12 cellular contexts compared by ENCODE assay signal in genomic region chr6:22149081-22149480, GRCh38.
A peak's percentile ranks its signal among the peaks of the same experiment; 100 is the strongest.
DNase-seq lines count a peak whose midpoint lies in the region; ATAC-seq and TF ChIP-seq lines count a peak whose summit lies in the region.
"Had no signal": no experiment of that assay in that cellular context is flagged by ENCODE, and none has a peak within 500 bp of the region (broad histone marks: within the 10 kb centered on the region; RNA-seq: fewer than 3 reads in every experiment).

No MANE protein-coding gene starts in this region.

- in situ Hi-C loops in GM23248 (cut with MboI), result loop anchor here (25.0 kb wide), 1 partner anchor 1587 kb away; no protein-coding TSS in a partner anchor

- no peaks in the 10 kb centered on the region for H3K36me3 ChIP-seq in left ventricle myocardium inferior
- H3K36me3 ChIP-seq in iPS-20b (ENCODE audit: insufficient read depth, low read depth, low read length), result no peaks in the 10 kb centered on the region
- no peaks in the 10 kb centered on the region for H3K36me3 ChIP-seq in GM23248 (ENCODE audit: low read depth)

- 18% methylated on average over 4 of the region's 4 CpGs for WGBS in right cardiac atrium
- WGBS in GM23248 (ENCODE audit: low coverage in 1 of 2, low lambda C conversion rate in 2 of 2, missing lambda C conversion rate in 2 of 2), 2 experiments, result 37 to 38% methylated on average over 4 of the region's 4 CpGs

- no peaks in the 10 kb centered on the region for H3K36me3 Mint-ChIP-seq in natural killer cell treated with Interleukin-12 subunit alpha and Interleukin-12 subunit beta and Interleukin-15 and Interleukin-18, amount 100 ng/mL, for 72 hours
- H3K36me3 Mint-ChIP-seq in stimulated activated effector memory CD8-positive, alpha-beta T cell treated with anti-CD3 and anti-CD28 coated beads, Interleukin-12 subunit alpha, Interleukin-12 subunit beta, amount 100 ng/mL, for 72 hours, result no peaks in the 10 kb centered on the region
- H3K36me3 Mint-ChIP-seq: activated CD4-positive, alpha-beta memory T cell treated with anti-CD3 and anti-CD28 coated beads for 36 hours; activated naive CD8-positive, alpha-beta T cell treated with anti-CD3 and anti-CD28 coated beads for 36 hours had no signal

- no peak for ATAC-seq in right cardiac atrium
- ATAC-seq in natural killer cell treated with Interleukin-12 subunit alpha and Interleukin-12 subunit beta and Interleukin-15 and Interleukin-18, amount 100 ng/mL, for 72 hours, result no peak
- no peak for ATAC-seq in stimulated activated effector memory CD8-positive, alpha-beta T cell treated with anti-CD3 and anti-CD28 coated beads, Interleukin-12 subunit alpha, Interleukin-12 subunit beta, amount 100 ng/mL, for 72 hours

- no peak overlapping the region for H3K27ac Mint-ChIP-seq in natural killer cell treated with Interleukin-12 subunit alpha and Interleukin-12 subunit beta and Interleukin-15 and Interleukin-18, amount 100 ng/mL, for 72 hours
- no peak overlapping the region for H3K27ac Mint-ChIP-seq in stimulated activated effector memory CD8-positive, alpha-beta T cell treated with anti-CD3 and anti-CD28 coated beads, Interleukin-12 subunit alpha, Interleukin-12 subunit beta, amount 100 ng/mL, for 72 hours
- H3K27ac Mint-ChIP-seq: activated CD4-positive, alpha-beta memory T cell treated with anti-CD3 and anti-CD28 coated beads for 36 hours; activated naive CD8-positive, alpha-beta T cell treated with anti-CD3 and anti-CD28 coated beads for 36 hours had no signal

- H4K20me1 ChIP-seq in GM23248 (ENCODE audit: insufficient read depth), result no peaks in the 10 kb centered on the region

- H3F3A ChIP-seq in GM23248 (ENCODE audit: insufficient read depth), result peaks cover 21% of the 10 kb centered on the region; the same call in 1 of the 2 replicates

- H3K4me3 ChIP-seq in left ventricle myocardium inferior (no peak overlapping the region), right cardiac atrium (ENCODE audit: low read length) (no peak overlapping the region), iPS-20b (ENCODE audit: low read length) (no peak overlapping the region), GM23248 (no peak overlapping the region)
- H3K4me3 ChIP-seq: mucosa of descending colon had no signal

- peaks cover 0 to 21% of the 10 kb centered on the region in 2 donors for H3K27me3 Mint-ChIP-seq in natural killer cell treated with Interleukin-12 subunit alpha and Interleukin-12 subunit beta and Interleukin-15 and Interleukin-18, amount 100 ng/mL, for 72 hours

- H3K4me3 Mint-ChIP-seq in natural killer cell treated with Interleukin-12 subunit alpha and Interleukin-12 subunit beta and Interleukin-15 and Interleukin-18, amount 100 ng/mL, for 72 hours, result no peak overlapping the region
- no peak overlapping the region for H3K4me3 Mint-ChIP-seq in stimulated activated effector memory CD8-positive, alpha-beta T cell treated with anti-CD3 and anti-CD28 coated beads, Interleukin-12 subunit alpha, Interleukin-12 subunit beta, amount 100 ng/mL, for 72 hours
- H3K4me3 Mint-ChIP-seq: activated CD4-positive, alpha-beta memory T cell treated with anti-CD3 and anti-CD28 coated beads for 36 hours; activated naive CD8-positive, alpha-beta T cell treated with anti-CD3 and anti-CD28 coated beads for 36 hours had no signal

- H3K4me1 ChIP-seq in left ventricle myocardium inferior (peaks cover 58% of the 10 kb centered on the region), right cardiac atrium (ENCODE audit: control insufficient read depth, insufficient read depth, low read length) (peaks cover 11% of the 10 kb centered on the region), iPS-20b (ENCODE audit: insufficient read depth, low read length) (peaks cover 37% of the 10 kb centered on the region), GM23248 (ENCODE audit: insufficient read depth) (peaks cover 23% of the 10 kb centered on the region)

- H3K27ac ChIP-seq in left ventricle myocardium inferior (replicated peaks) (peak overlapping the region; percentile 14), right cardiac atrium (ENCODE audit: low read length) (no peak overlapping the region), iPS-20b (ENCODE audit: low read length) (peak overlapping the region; percentile 18), GM23248 (no peak overlapping the region)
- H3K27ac ChIP-seq: SK-N-MC had no signal

- intact Hi-C loops in left ventricle myocardium inferior (cut with micrococcal nuclease), result loop anchor here (10.0 kb wide), 1 partner anchor 554 kb away; the partner anchor contains the start of gene SOX4
- intact Hi-C loops in right cardiac atrium (cut with DNase I), result loop anchor here in 2 of 4 donors (10.0 kb wide), 1 partner anchor 554 kb away; the partner anchor contains the start of gene SOX4 (in 2 of the 2)

- no peaks in the 10 kb centered on the region for H3K9me3 Mint-ChIP-seq in natural killer cell treated with Interleukin-12 subunit alpha and Interleukin-12 subunit beta and Interleukin-15 and Interleukin-18, amount 100 ng/mL, for 72 hours
- peaks cover 2% of the 10 kb centered on the region for H3K9me3 Mint-ChIP-seq in stimulated activated effector memory CD8-positive, alpha-beta T cell treated with anti-CD3 and anti-CD28 coated beads, Interleukin-12 subunit alpha, Interleukin-12 subunit beta, amount 100 ng/mL, for 72 hours
- H3K9me3 Mint-ChIP-seq: activated CD4-positive, alpha-beta memory T cell treated with anti-CD3 and anti-CD28 coated beads for 36 hours; activated naive CD8-positive, alpha-beta T cell treated with anti-CD3 and anti-CD28 coated beads for 36 hours had no signal

- no peaks in the 10 kb centered on the region for H3K79me2 ChIP-seq in GM23248 (ENCODE audit: insufficient read depth)

- DNase-seq in left ventricle myocardium inferior (no peak), right cardiac atrium (no peak), NCI-H748 treated with DMSO at 0.1 percent for 48 hours (lab: John Stamatoyannopoulos, UW) (peak; percentile 95), 8988T (no peak), GM23248 (no peak)
- DNase-seq in natural killer cell treated with Interleukin-12 subunit alpha and Interleukin-12 subunit beta and Interleukin-15 and Interleukin-18, amount 100 ng/mL, for 72 hours (ENCODE audit: low spot score), result no peak
- DNase-seq in stimulated activated effector memory CD8-positive, alpha-beta T cell treated with anti-CD3 and anti-CD28 coated beads, Interleukin-12 subunit alpha, Interleukin-12 subunit beta, amount 100 ng/mL, for 72 hours (ENCODE audit: low spot score in 2 of 2), result no peak
- DNase-seq: activated CD4-positive, alpha-beta memory T cell treated with anti-CD3 and anti-CD28 coated beads for 36 hours; activated naive CD8-positive, alpha-beta T cell treated with anti-CD3 and anti-CD28 coated beads for 36 hours; mucosa of descending colon had no signal

- peaks cover 0 to 8% of the 10 kb centered on the region in 2 donors for H3K4me1 Mint-ChIP-seq in natural killer cell treated with Interleukin-12 subunit alpha and Interleukin-12 subunit beta and Interleukin-15 and Interleukin-18, amount 100 ng/mL, for 72 hours (ENCODE audit: low read depth in 2 of 2)
- H3K4me1 Mint-ChIP-seq in stimulated activated effector memory CD8-positive, alpha-beta T cell treated with anti-CD3 and anti-CD28 coated beads, Interleukin-12 subunit alpha, Interleukin-12 subunit beta, amount 100 ng/mL, for 72 hours, result no peaks in the 10 kb centered on the region

- no peaks in the 10 kb centered on the region for H3K27me3 ChIP-seq in left ventricle myocardium inferior (ENCODE audit: low read depth)
- H3K27me3 ChIP-seq in right cardiac atrium (ENCODE audit: control insufficient read depth, insufficient read depth), result no peaks in the 10 kb centered on the region
- H3K27me3 ChIP-seq in iPS-20b (ENCODE audit: insufficient read depth, low read length), result no peaks in the 10 kb centered on the region
- H3K27me3 ChIP-seq in GM23248 (replicated peaks; ENCODE audit: insufficient read depth), result 0 out of 2 replicates have a peak, but pooled peaks cover 6% of the 10 kb centered on the region

- no peak for TF ChIP-seq CTCF in left ventricle myocardium inferior (IDR thresholded peaks at IDR 0.05; ENCODE audit: borderline replicate concordance)

- H3K9ac ChIP-seq in iPS-20b (ENCODE audit: low read depth, low read length) (no peak overlapping the region), GM23248 (no peak overlapping the region)

- H2AFZ ChIP-seq in GM23248, result no peak overlapping the region

- no peak overlapping the region for H3K4me2 ChIP-seq in GM23248 (ENCODE audit: unreplicated experiment)

- H3K9me3 ChIP-seq in left ventricle myocardium inferior (replicated peaks), result no peaks in the 10 kb centered on the region
- no peaks in the 10 kb centered on the region for H3K9me3 ChIP-seq in right cardiac atrium (ENCODE audit: control insufficient read depth, low read length)
- no peaks in the 10 kb centered on the region for H3K9me3 ChIP-seq in iPS-20b (ENCODE audit: insufficient read depth, low read depth, low read length)
- no peaks in the 10 kb centered on the region for H3K9me3 ChIP-seq in GM23248 (ENCODE audit: low read depth)
- H3K9me3 ChIP-seq: mucosa of descending colon had no signal

- no peaks in the 10 kb centered on the region for H3K9me2 ChIP-seq in GM23248 (ENCODE audit: insufficient read depth)

Comparison
In these comparisons a context has a peak if more than half of its experiments do, and no peak if none do; other contexts are left out.
1. H3K27ac ChIP-seq: peak in left ventricle myocardium inferior (single experiment) and iPS-20b (single experiment); none in right cardiac atrium (single experiment) and GM23248 (single experiment).